15 cellular contexts compared by ENCODE assay signal in the genomic region with DNA sequence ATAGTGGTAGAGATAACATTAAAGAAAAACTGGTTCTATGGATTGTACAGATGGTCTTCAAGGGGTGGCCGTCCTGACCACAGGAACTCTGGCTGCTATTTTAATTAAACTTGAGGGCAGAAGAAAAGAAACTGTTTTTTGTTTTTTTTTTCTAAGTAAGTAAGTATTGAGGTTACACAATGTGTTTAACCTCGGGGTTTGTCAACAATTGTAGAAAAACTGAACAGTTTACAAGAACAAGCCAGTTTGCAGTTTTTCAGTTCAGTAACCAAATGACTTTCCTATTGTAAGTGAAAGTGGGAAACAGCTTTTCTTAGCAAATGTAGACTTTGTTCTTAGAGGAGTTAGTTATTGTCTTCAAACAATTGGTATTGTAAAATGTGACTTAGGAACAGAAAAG.
DNase-seq lines count a peak whose midpoint lies in the region; ATAC-seq and TF ChIP-seq lines count a peak whose summit lies in the region.
"Had no signal": no experiment of that assay in that cellular context is flagged by ENCODE, and none has a peak within 500 bp of the region (broad histone marks: within the 10 kb centered on the region; RNA-seq: fewer than 3 reads in every experiment).

No MANE protein-coding gene starts in this region.

- H3K36me3 Mint-ChIP-seq in T-cell = no peaks in the 10 kb centered on the region
- H3K36me3 Mint-ChIP-seq: naive thymus-derived CD8-positive, alpha-beta T cell had no signal

- no peaks in the 10 kb centered on the region for H3K9me3 Mint-ChIP-seq in T-cell
- H3K9me3 Mint-ChIP-seq: naive thymus-derived CD8-positive, alpha-beta T cell; T-helper 1 cell treated with Interleukin-12 subunit alpha and Interleukin-12 subunit beta and Interleukin-4 antibody, amounts not matched to agents 30 μg/mL and 1 μg/mL, for 36 hours had no signal

- H3K27ac ChIP-seq in heart right ventricle (peak overlapping the region in 6 of 10 donors; percentile 8 to 36 (median 20)), right atrium auricular region (no peak overlapping the region), upper lobe of right lung (no peak overlapping the region)
- H3K27ac ChIP-seq: upper lobe of left lung had no signal

- intact Hi-C loops in heart right ventricle (cut with DNase I) (no loop called here), upper lobe of right lung (cut with DNase I) (no loop called here)

- POLR2A ChIA-PET in T-cell (lab: Charles Lee) = interaction anchor here in 1 of 2 donors (0.7 kb wide), 1 partner anchor 82 kb away, joined by 4 read pairs; no protein-coding TSS in a partner anchor

- no peak for DNase-seq in heart right ventricle
- DNase-seq in right atrium auricular region (ENCODE audit: low spot score) = no peak
- DNase-seq in astrocyte of the hippocampus (ENCODE audit: low read depth, low spot score) = peak; percentile 29
- no peak for DNase-seq in stimulated activated CD4-positive, alpha-beta T cell treated with anti-CD3 and anti-CD28 coated beads, Interleukin-2, amount 100 ng/mL, for 48 hours
- DNase-seq in upper lobe of right lung = no peak
- DNase-seq in T-cell = no peak
- DNase-seq: cerebellar nuclear complex; hippocampal formation; naive thymus-derived CD8-positive, alpha-beta T cell; NCI-H526 treated with DMSO at 0.1 percent for 48 hours; stimulated activated CD4-positive, alpha-beta T cell treated with anti-CD3 and anti-CD28 coated beads, Interleukin-4, amount 100 ng/mL, for 24 hours; upper lobe of left lung had no signal

- H3K36me3 ChIP-seq in heart right ventricle = no peaks in the 10 kb centered on the region
- no peaks in the 10 kb centered on the region for H3K36me3 ChIP-seq in right atrium auricular region
- no peaks in the 10 kb centered on the region for H3K36me3 ChIP-seq in upper lobe of right lung
- H3K36me3 ChIP-seq: upper lobe of left lung had no signal

- H3K4me1 Mint-ChIP-seq in T-cell = peaks cover 13 to 24% (median 21%) of the 10 kb centered on the region in 3 donors

- ATAC-seq in heart right ventricle (peak in 3 of 8 donors; percentile 20 to 53 (median 22)), HG02798 (IDR thresholded peaks at IDR 0.05; ENCODE audit: poor library complexity, unreplicated experiment) (peak; percentile 46), upper lobe of right lung (no peak), HG02840 (IDR thresholded peaks at IDR 0.05; ENCODE audit: low FRiP score, unreplicated experiment) (no peak), T-cell (replicated peaks in 1 of 4) (no peak)
- ATAC-seq: naive thymus-derived CD8-positive, alpha-beta T cell had no signal

- H3K4me3 ChIP-seq in heart right ventricle (no peak overlapping the region), right atrium auricular region (no peak overlapping the region), upper lobe of right lung (no peak overlapping the region)
- H3K4me3 ChIP-seq: upper lobe of left lung had no signal

- no peak overlapping the region for H3K4me3 Mint-ChIP-seq in T-cell
- H3K4me3 Mint-ChIP-seq: naive thymus-derived CD8-positive, alpha-beta T cell; T-helper 1 cell treated with Interleukin-12 subunit alpha and Interleukin-12 subunit beta and Interleukin-4 antibody, amounts not matched to agents 30 μg/mL and 1 μg/mL, for 36 hours had no signal

- no peaks in the 10 kb centered on the region for H3K27me3 Mint-ChIP-seq in T-cell

- CTCF ChIA-PET in T-cell (lab: Charles Lee) = no interaction called here

- peaks cover 0 to 43% (median 14%) of the 10 kb centered on the region in 9 donors for H3K4me1 ChIP-seq in heart right ventricle
- H3K4me1 ChIP-seq in right atrium auricular region = peaks cover 0 to 5% of the 10 kb centered on the region in 2 donors
- H3K4me1 ChIP-seq in upper lobe of right lung = no peaks in the 10 kb centered on the region

- H3K27me3 ChIP-seq in heart right ventricle = no peaks in the 10 kb centered on the region
- no peaks in the 10 kb centered on the region for H3K27me3 ChIP-seq in right atrium auricular region
- H3K27me3 ChIP-seq in upper lobe of right lung = no peaks in the 10 kb centered on the region
- H3K27me3 ChIP-seq: upper lobe of left lung had no signal

- 34 to 46% methylated on average over 2 of the region's 2 CpGs for WGBS in heart right ventricle, 2 donors

- TF ChIP-seq CTCF in heart right ventricle (IDR thresholded peaks at IDR 0.05) (no peak), right atrium auricular region (IDR thresholded peaks at IDR 0.05) (no peak), upper lobe of right lung (IDR thresholded peaks at IDR 0.05) (no peak)

- H3K27ac Mint-ChIP-seq in T-cell = no peak overlapping the region
- H3K27ac Mint-ChIP-seq: T-helper 1 cell treated with Interleukin-12 subunit alpha and Interleukin-12 subunit beta and Interleukin-4 antibody, amounts not matched to agents 30 μg/mL and 1 μg/mL, for 36 hours had no signal

- H3K9me3 ChIP-seq in heart right ventricle (no peaks in the 10 kb centered on the region), right atrium auricular region (no peaks in the 10 kb centered on the region), upper lobe of right lung (no peaks in the 10 kb centered on the region)
- H3K9me3 ChIP-seq: upper lobe of left lung had no signal

Comparison
In these comparisons a context has a peak if more than half of its experiments do, and no peak if none do; other contexts are left out.
1. H3K27ac ChIP-seq: peak in heart right ventricle (6 of 10); none in right atrium auricular region (0 of 2) and upper lobe of right lung (single experiment).